ENCODE assay signal across 15 cellular contexts in the genomic region with DNA sequence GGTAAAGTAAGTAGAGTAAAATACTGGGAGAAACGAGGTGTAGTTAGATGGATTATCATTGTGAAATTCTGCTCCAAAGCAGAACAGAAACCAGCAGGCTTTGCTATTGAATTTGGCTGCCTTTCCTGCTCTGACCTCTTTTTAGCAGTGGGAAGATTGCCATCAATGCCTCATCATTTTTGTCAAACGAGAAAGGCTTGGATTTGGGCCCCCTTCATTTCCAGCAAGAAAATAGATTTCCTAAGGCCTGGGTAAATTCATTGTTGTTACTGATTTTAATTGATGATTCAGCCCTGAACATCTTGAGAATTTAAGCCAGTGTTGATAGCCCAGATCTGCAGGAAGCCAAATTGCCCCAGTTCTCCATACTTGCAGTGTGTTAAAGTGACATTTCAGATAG. TPM values are rescaled to one million over a fixed set of nuclear protein-coding genes. Genes with fewer than 3 reads are reported as not detected.
DNase-seq lines count a peak whose midpoint lies in the region; ATAC-seq and TF ChIP-seq lines count a peak whose summit lies in the region.
"Had no signal": no experiment of that assay in that cellular context is flagged by ENCODE, and none has a peak within 500 bp of the region (broad histone marks: within the 10 kb centered on the region; RNA-seq: fewer than 3 reads in every experiment).

No MANE protein-coding gene starts in this region.

- H3K4me3 ChIP-seq in IMR-90 (ENCODE audit: insufficient read depth, low read depth, low read length), result no peak overlapping the region
- H3K4me3 ChIP-seq in coronary artery, result no peak overlapping the region

- no peak overlapping the region for H2BK15ac ChIP-seq in IMR-90 (ENCODE audit: low read depth, low read length)

- POLR2A ChIA-PET in IMR-90 (lab: Charles Lee; ENCODE audit: unreplicated experiment), result no interaction called here

- H2AK9ac ChIP-seq in IMR-90 (replicated peaks; ENCODE audit: low read depth, low read length, poor library complexity), result no peak overlapping the region

- no peak for ATAC-seq in IMR-90 (ENCODE audit: low read depth)
- ATAC-seq in GM21619 (IDR thresholded peaks at IDR 0.05; ENCODE audit: unreplicated experiment), result no peak
- ATAC-seq: activated T-helper 17 cell treated with anti-CD3 and anti-CD28 coated beads, Interleukin-2, amount 50 U/mL, for 72 hours had no signal

- no peak for TF ChIP-seq CTCF in IMR-90 (conservative IDR thresholded peaks at IDR 0.05; ENCODE audit: low read depth, low read length)
- TF ChIP-seq CTCF in coronary artery (IDR thresholded peaks at IDR 0.05), result no peak

- no peaks in the 10 kb centered on the region for H4K20me1 ChIP-seq in IMR-90 (ENCODE audit: insufficient read depth, low read length)

- H3K18ac ChIP-seq in IMR-90 (ENCODE audit: low read depth, low read length), result no peak overlapping the region

- H3K23ac ChIP-seq in IMR-90 (ENCODE audit: low read depth, low read length), result no peak overlapping the region

- no peaks in the 10 kb centered on the region for H3K4me1 ChIP-seq in IMR-90 (ENCODE audit: control insufficient read depth, insufficient read depth, low read length)

- intact Hi-C loops in IMR-90 (cut with micrococcal nuclease), result no loop called here

- in situ Hi-C loops in IMR-90 (cut with MboI; ENCODE audit: low sequenced_read_pairs), result no loop called here

- no peak overlapping the region for H2BK5ac ChIP-seq in IMR-90 (ENCODE audit: low read depth, low read length, poor library complexity, severe bottlenecking)

- H4K8ac ChIP-seq in IMR-90 (ENCODE audit: low read depth in 2 of 2, low read length in 2 of 2), result no peak overlapping the region

- H3K4me2 ChIP-seq in IMR-90 (ENCODE audit: low read depth, low read length), result no peak overlapping the region

- no peak overlapping the region for H4K91ac ChIP-seq in IMR-90 (ENCODE audit: insufficient read depth, low read depth, low read length)

- TF ChIP-seq POLR2A in IMR-90 (IDR thresholded peaks at IDR 0.05; ENCODE audit: low read depth, low read length), result no peak

- H3K36me3 ChIP-seq in IMR-90 (ENCODE audit: control insufficient read depth, insufficient read depth, low read length), result no peaks in the 10 kb centered on the region

- H3K9me3 ChIP-seq in IMR-90 (ENCODE audit: control insufficient read depth, insufficient read depth, low read length), result no peaks in the 10 kb centered on the region

- H2BK20ac ChIP-seq in IMR-90 (ENCODE audit: low read depth, low read length), result no peak overlapping the region

- BruUV-seq in IMR-90 (replicated peaks; lab: Mats Ljungman, UMichigan), result no TSS peak

- WGBS in IMR-90 (ENCODE audit: extremely low coverage in 2 of 2, insufficient read length in 1 of 2), 2 experiments, result 17 to 100% methylated on average over 1 of the region's 2 CpGs

- DNase-seq in AG20443 (ENCODE audit: low spot score) (peak; percentile 72), IMR-90 (peak; percentile 16), cerebellum (ENCODE audit: low spot score) (peak; percentile 3), midbrain (lab: John Stamatoyannopoulos, UW) (peak; percentile 14), cerebellar nuclear complex (lab: John Stamatoyannopoulos, UW) (no peak), coronary artery (ENCODE audit: low spot score) (no peak)
- no peak for DNase-seq in effector CD4-positive, alpha-beta T cell
- DNase-seq: activated CD4-positive, alpha-beta T cell treated with anti-CD3 and anti-CD28 coated beads, Interleukin-2, amount 50 U/mL, for 4 hours; CD4-positive, alpha-beta T cell; effector CD8-positive, alpha-beta T cell; immature natural killer cell; NCI-H2107; posterior cingulate gyrus had no signal

- no peak overlapping the region for H3K14ac ChIP-seq in IMR-90 (replicated peaks; ENCODE audit: low read depth, low read length)

- no peak overlapping the region for H2AFZ ChIP-seq in IMR-90 (replicated peaks; ENCODE audit: low read length, poor library complexity)

- H3K56ac ChIP-seq in IMR-90 (ENCODE audit: extremely low read depth, insufficient read depth, low read length), result no peak overlapping the region

- H3K4ac ChIP-seq in IMR-90 (ENCODE audit: low read depth, low read length), result no peak overlapping the region

- H2AK5ac ChIP-seq in IMR-90 (ENCODE audit: low read depth, low read length), result no peak overlapping the region

- H3K27ac ChIP-seq in IMR-90 (ENCODE audit: insufficient read depth, low read length) (no peak overlapping the region), coronary artery (no peak overlapping the region)

- no peak overlapping the region for H3K9ac ChIP-seq in IMR-90 (ENCODE audit: low read depth, low read length)

- peaks cover 28% of the 10 kb centered on the region for H3K27me3 ChIP-seq in IMR-90 (ENCODE audit: control insufficient read depth, insufficient read depth, low read length)

- H3K9me1 ChIP-seq in IMR-90 (ENCODE audit: insufficient read depth, low read length), result no peaks in the 10 kb centered on the region

- TF ChIP-seq RAD21 in IMR-90 (IDR thresholded peaks at IDR 0.05; ENCODE audit: low read length), result no peak

- CTCF ChIA-PET in IMR-90 (lab: Yijun Ruan, JAX), result no interaction called here

- dilution Hi-C loops in IMR-90 (cut with HindIII; ENCODE audit: low sequenced_read_pairs, unreplicated experiment), result no loop called here

- no peak overlapping the region for H2BK120ac ChIP-seq in IMR-90 (ENCODE audit: low read depth, low read length)

- no peaks in the 10 kb centered on the region for H3K79me1 ChIP-seq in IMR-90 (ENCODE audit: low read depth in 1 of 2, low read length in 2 of 2)

- H4K5ac ChIP-seq in IMR-90 (ENCODE audit: low read depth, low read length), result no peak overlapping the region

TF ChIP-seq in IMR-90, 13 proteins besides CTCF, POLR2A, EP300 and RAD21:
- TF ChIP-seq NFE2L2 (IDR thresholded peaks at IDR 0.05; ENCODE audit: low read depth, low read length) (no peak), SMC3 (IDR thresholded peaks at IDR 0.05; ENCODE audit: low read depth, low read length) (no peak), BHLHE40 (IDR thresholded peaks at IDR 0.05; ENCODE audit: low read depth, low read length) (no peak), FOS (IDR thresholded peaks at IDR 0.05; ENCODE audit: low read depth, low read length) (no peak), RFX5 (IDR thresholded peaks at IDR 0.05; ENCODE audit: low read depth, low read length) (no peak)
TF ChIP-seq in IMR-90: peak in this region for 0.

RNA-seq across cellular contexts. Expression of gene ASAH2, which starts 35.2 kb away (rescaled TPM):
- total RNA-seq in IMR-90 (2012; rRNA removed), result 0.18 and 1.1 TPM in 2 replicates
- 0.31 and 0.77 TPM in 2 replicates for polyA plus RNA-seq in IMR-90 (2012; rRNA removed)
- under 0.01 TPM in 1 of 2 replicates, not detected in the other for polyA plus RNA-seq in IMR-90 (2012; cell fraction: cytosol; rRNA removed)
- polyA plus RNA-seq in IMR-90 (2012; cell fraction: nucleus; rRNA removed; ENCODE audit: low replicate concordance), result 0.25 and 2.1 TPM in 2 replicates
- 1.5 TPM for total RNA-seq in cerebellum

Comparison
In these comparisons a context has a peak if more than half of its experiments do, and no peak if none do; other contexts are left out.
1. DNase-seq: peak in AG20443 (single experiment), IMR-90 (single experiment), cerebellum (single experiment) and midbrain (single experiment); none in effector CD4-positive, alpha-beta T cell (single experiment), cerebellar nuclear complex (0 of 2) and coronary artery (single experiment).